ENCODE assay signal across 21 cellular contexts in the genomic region with DNA sequence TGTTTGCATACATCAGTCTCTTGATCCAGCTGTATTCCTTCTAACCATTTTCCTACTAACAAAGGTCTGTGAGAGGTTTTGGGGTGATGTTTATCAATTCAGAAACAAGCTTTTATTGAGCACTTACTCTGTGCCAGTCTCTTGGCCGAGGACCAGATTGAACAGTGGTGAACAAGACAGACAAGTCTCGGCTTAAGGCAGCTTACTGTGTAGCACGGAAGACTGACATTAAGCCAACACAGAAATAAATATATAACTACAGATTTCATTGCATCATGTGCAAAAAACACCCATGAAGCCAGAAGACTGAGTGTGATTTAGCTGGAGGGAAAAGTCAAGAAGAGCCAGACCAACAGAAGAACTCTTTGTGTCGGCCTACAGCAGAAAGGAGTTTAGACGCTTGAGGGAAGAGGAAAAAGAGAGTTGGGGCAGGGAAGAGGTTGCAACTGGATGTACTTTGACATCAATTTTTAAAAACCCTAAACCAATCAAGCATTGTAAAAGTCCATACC.
DNase-seq lines count a peak whose midpoint lies in the region; TF ChIP-seq lines count a peak whose summit lies in the region.
"Had no signal": no experiment of that assay in that cellular context is flagged by ENCODE, and none has a peak within 500 bp of the region (broad histone marks: within the 10 kb centered on the region; RNA-seq: fewer than 3 reads in every experiment).

No MANE protein-coding gene starts in this region.

- H3K9me3 Mint-ChIP-seq in Caco-2 (ENCODE audit: unreplicated experiment) (no peaks in the 10 kb centered on the region), neural crest cell (peaks cover 9% of the 10 kb centered on the region), nephron progenitor cell (peaks cover 5% of the 10 kb centered on the region)
- H3K9me3 Mint-ChIP-seq in activated CD4-positive, alpha-beta memory T cell treated with anti-CD3 and anti-CD28 coated beads, Interleukin-2, amount 10 ng/mL, durations not matched to agents 7 days and 5 days, result no peaks in the 10 kb centered on the region
- H3K9me3 Mint-ChIP-seq: CD4-positive, alpha-beta T cell; HFFc6; IgD-negative memory B cell had no signal

- H3K4me1 ChIP-seq in Caco-2, result peaks cover 16% of the 10 kb centered on the region
- H3K4me1 ChIP-seq: HAP-1 had no signal

- no peaks in the 10 kb centered on the region for H3K36me3 ChIP-seq in Caco-2 (ENCODE audit: control insufficient read depth, insufficient read depth, low read length)
- H3K36me3 ChIP-seq: BLaER1 treated with 17β-estradiol and CSF1 and Interleukin-3, amounts not matched to agents 10 nM and 100 nM; HAP-1 had no signal

- H3K36me3 Mint-ChIP-seq in Caco-2 (ENCODE audit: insufficient read depth, unreplicated experiment) (no peaks in the 10 kb centered on the region), neural crest cell (ENCODE audit: low read depth) (no peaks in the 10 kb centered on the region), nephron progenitor cell (ENCODE audit: low read depth) (peaks cover 5% of the 10 kb centered on the region)
- no peaks in the 10 kb centered on the region for H3K36me3 Mint-ChIP-seq in activated CD4-positive, alpha-beta memory T cell treated with anti-CD3 and anti-CD28 coated beads, Interleukin-2, amount 10 ng/mL, durations not matched to agents 7 days and 5 days (ENCODE audit: low read depth)
- H3K36me3 Mint-ChIP-seq: IgD-negative memory B cell had no signal

- CTCF ChIA-PET in Caco-2 (lab: Charles Lee), result no interaction called here
- CTCF ChIA-PET in activated CD4-positive, alpha-beta memory T cell treated with anti-CD3 and anti-CD28 coated beads, Interleukin-2, amount 10 ng/mL, durations not matched to agents 7 days and 5 days (lab: Charles Lee), result no interaction called here

- POLR2A ChIA-PET in Caco-2 (lab: Charles Lee), result no interaction called here
- POLR2A ChIA-PET in activated CD4-positive, alpha-beta memory T cell treated with anti-CD3 and anti-CD28 coated beads, Interleukin-2, amount 10 ng/mL, durations not matched to agents 7 days and 5 days (lab: Charles Lee), result no interaction called here

- no peaks in the 10 kb centered on the region for H3K9me3 ChIP-seq in Caco-2
- H3K9me3 ChIP-seq: BLaER1 treated with 17β-estradiol and CSF1 and Interleukin-3, amounts not matched to agents 10 nM and 100 nM; HAP-1 had no signal

- H3K4me3 Mint-ChIP-seq in Caco-2 (ENCODE audit: unreplicated experiment), result no peak overlapping the region
- no peak overlapping the region for H3K4me3 Mint-ChIP-seq in neural crest cell
- H3K4me3 Mint-ChIP-seq in activated CD4-positive, alpha-beta memory T cell treated with anti-CD3 and anti-CD28 coated beads, Interleukin-2, amount 10 ng/mL, durations not matched to agents 7 days and 5 days, result no peak overlapping the region
- no peak overlapping the region for H3K4me3 Mint-ChIP-seq in nephron progenitor cell
- H3K4me3 Mint-ChIP-seq: CD4-positive, alpha-beta T cell; HFFc6; IgD-negative memory B cell had no signal

- no TSS peak for BruUV-seq in Caco-2 (replicated peaks; lab: Mats Ljungman, UMichigan)

- intact Hi-C loops in Caco-2 (cut with micrococcal nuclease; ENCODE audit: unreplicated experiment), result no loop called here

- H3K27me3 Mint-ChIP-seq in Caco-2 (ENCODE audit: insufficient read depth, unreplicated experiment) (no peaks in the 10 kb centered on the region), neural crest cell (ENCODE audit: low read depth) (no peaks in the 10 kb centered on the region), nephron progenitor cell (ENCODE audit: low read depth, poor library complexity) (peaks cover 6% of the 10 kb centered on the region)
- peaks cover 11% of the 10 kb centered on the region for H3K27me3 Mint-ChIP-seq in activated CD4-positive, alpha-beta memory T cell treated with anti-CD3 and anti-CD28 coated beads, Interleukin-2, amount 10 ng/mL, durations not matched to agents 7 days and 5 days

- H3K4me1 Mint-ChIP-seq in Caco-2 (ENCODE audit: low read depth, unreplicated experiment) (peaks cover 27% of the 10 kb centered on the region), neural crest cell (peaks cover 62% of the 10 kb centered on the region), nephron progenitor cell (peaks cover 46% of the 10 kb centered on the region)
- H3K4me1 Mint-ChIP-seq in activated CD4-positive, alpha-beta memory T cell treated with anti-CD3 and anti-CD28 coated beads, Interleukin-2, amount 10 ng/mL, durations not matched to agents 7 days and 5 days, result no peaks in the 10 kb centered on the region

- TF ChIP-seq CTCF in Caco-2 (IDR thresholded peaks at IDR 0.05; ENCODE audit: insufficient read depth in 1 of 2, low read depth in 1 of 2, low read length in 1 of 2, severe bottlenecking in 1 of 2, unreplicated experiment in 1 of 2) (no peak), neural crest cell (conservative IDR thresholded peaks at IDR 0.05) (no peak), nephron progenitor cell (IDR thresholded peaks at IDR 0.05) (no peak)

- no peak for DNase-seq in Caco-2
- DNase-seq in SK-MEL-5 (ENCODE audit: low read depth, low spot score), result peak; percentile 91
- DNase-seq in epidermal melanocyte (ENCODE audit: insufficient read length, low spot score), result peak; percentile 44
- no peak for DNase-seq in neural crest cell (ENCODE audit: low read depth, low spot score)
- DNase-seq in NCI-H82 (lab: John Stamatoyannopoulos, UW), result no peak
- no peak for DNase-seq in activated CD4-positive, alpha-beta memory T cell treated with anti-CD3 and anti-CD28 coated beads, Interleukin-2, amount 10 ng/mL, durations not matched to agents 7 days and 5 days
- no peak for DNase-seq in nephron progenitor cell
- DNase-seq: CD4-positive, alpha-beta T cell; COR-L47; GM23248; HFFc6; MM.1S; NCI-H1417 treated with DMSO at 0.1 percent for 48 hours; NCI-H1694 treated with DMSO at 0.1 percent for 48 hours; NCI-H2081; NCI-H2227 treated with DMSO at 0.1 percent for 48 hours; NCI-H526 treated with DMSO at 0.1 percent for 48 hours; SIG-M5 had no signal

- no peaks in the 10 kb centered on the region for H3K27me3 ChIP-seq in Caco-2 (replicated peaks; ENCODE audit: control insufficient read depth, insufficient read depth, low read length)
- H3K27me3 ChIP-seq: BLaER1 treated with 17β-estradiol and CSF1 and Interleukin-3, amounts not matched to agents 10 nM and 100 nM had no signal

- H3K27ac Mint-ChIP-seq in Caco-2 (ENCODE audit: unreplicated experiment), result peak overlapping the region; percentile 7
- H3K27ac Mint-ChIP-seq in neural crest cell (ENCODE audit: unreplicated experiment), result peak overlapping the region; percentile 23
- H3K27ac Mint-ChIP-seq in activated CD4-positive, alpha-beta memory T cell treated with anti-CD3 and anti-CD28 coated beads, Interleukin-2, amount 10 ng/mL, durations not matched to agents 7 days and 5 days, result no peak overlapping the region
- no peak overlapping the region for H3K27ac Mint-ChIP-seq in nephron progenitor cell
- H3K27ac Mint-ChIP-seq: CD4-positive, alpha-beta T cell; HFFc6; IgD-negative memory B cell had no signal

- H3K4me3 ChIP-seq in Caco-2 (ENCODE audit: low read depth, low read length), result no peak overlapping the region
- H3K4me3 ChIP-seq: BLaER1 treated with 17β-estradiol and CSF1 and Interleukin-3, amounts not matched to agents 10 nM and 100 nM; GM23248; HAP-1 had no signal

- in situ Hi-C loops in SK-MEL-5 (cut with HindIII; ENCODE audit: low pct_unique_long_range_greater_than_20kb, low sequenced_read_pairs), result no loop called here

Comparison
In these comparisons a context has a peak if more than half of its experiments do, and no peak if none do; other contexts are left out.
1. DNase-seq: peak in SK-MEL-5 (single experiment) and epidermal melanocyte (single experiment); none in Caco-2 (0 of 2), neural crest cell (single experiment), NCI-H82 (single experiment), activated CD4-positive, alpha-beta memory T cell treated with anti-CD3 and anti-CD28 coated beads, Interleukin-2, amount 10 ng/mL, durations not matched to agents 7 days and 5 days (single experiment) and nephron progenitor cell (single experiment).
2. H3K27ac Mint-ChIP-seq: peak in Caco-2 (single experiment) and neural crest cell (single experiment); none in activated CD4-positive, alpha-beta memory T cell treated with anti-CD3 and anti-CD28 coated beads, Interleukin-2, amount 10 ng/mL, durations not matched to agents 7 days and 5 days (single experiment) and nephron progenitor cell (single experiment).